ENCODE assay signal across 1 cellular context in the genomic region with DNA sequence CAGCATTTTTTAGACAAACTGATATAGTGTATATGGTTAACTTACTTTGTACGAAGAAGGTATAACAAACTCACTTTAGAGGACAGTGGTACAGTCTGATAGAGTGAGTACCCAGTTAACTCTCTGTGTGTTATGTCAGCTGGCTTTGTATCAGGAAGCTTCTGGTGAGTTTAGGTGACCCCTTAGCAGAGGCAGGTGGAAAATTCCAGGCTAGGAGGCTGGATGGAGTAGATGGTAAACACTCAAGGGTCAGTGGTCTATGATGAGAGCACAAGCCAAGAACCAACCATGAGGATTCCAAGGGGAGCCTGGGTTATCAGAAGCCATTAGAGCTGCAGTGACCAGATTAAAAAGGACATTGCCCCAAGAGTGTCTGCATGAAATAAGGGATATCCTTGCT.
TF ChIP-seq lines count a peak whose summit lies in the region.

No MANE protein-coding gene starts in this region.

TF ChIP-seq in SK-N-SH, 30 proteins besides CTCF, POLR2A, EP300 and RAD21 (continued from another document):
- TF ChIP-seq, protein P1, sequence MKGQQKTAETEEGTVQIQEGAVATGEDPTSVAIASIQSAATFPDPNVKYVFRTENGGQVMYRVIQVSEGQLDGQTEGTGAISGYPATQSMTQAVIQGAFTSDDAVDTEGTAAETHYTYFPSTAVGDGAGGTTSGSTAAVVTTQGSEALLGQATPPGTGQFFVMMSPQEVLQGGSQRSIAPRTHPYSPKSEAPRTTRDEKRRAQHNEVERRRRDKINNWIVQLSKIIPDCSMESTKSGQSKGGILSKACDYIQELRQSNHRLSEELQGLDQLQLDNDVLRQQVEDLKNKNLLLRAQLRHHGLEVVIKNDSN (IDR thresholded peaks at IDR 0.05; ENCODE audit: borderline replicate concordance, low read depth): no peak
- TF ChIP-seq MEF2A (IDR thresholded peaks at IDR 0.05; ENCODE audit: borderline replicate concordance, low read depth): no peak
- no peak for TF ChIP-seq MXI1 (IDR thresholded peaks at IDR 0.05; ENCODE audit: low read depth, low read length)
- no peak for TF ChIP-seq GATA2 (CRISPR knock-in tag; IDR thresholded peaks at IDR 0.05)
- TF ChIP-seq NFIC (IDR thresholded peaks at IDR 0.05; ENCODE audit: borderline replicate concordance): no peak
- TF ChIP-seq TAF1 (IDR thresholded peaks at IDR 0.05; ENCODE audit: borderline replicate concordance, low read depth, low read length): no peak
- TF ChIP-seq RXRA (IDR thresholded peaks at IDR 0.05; ENCODE audit: borderline replicate concordance, low read depth): no peak
- TF ChIP-seq, protein P2, sequence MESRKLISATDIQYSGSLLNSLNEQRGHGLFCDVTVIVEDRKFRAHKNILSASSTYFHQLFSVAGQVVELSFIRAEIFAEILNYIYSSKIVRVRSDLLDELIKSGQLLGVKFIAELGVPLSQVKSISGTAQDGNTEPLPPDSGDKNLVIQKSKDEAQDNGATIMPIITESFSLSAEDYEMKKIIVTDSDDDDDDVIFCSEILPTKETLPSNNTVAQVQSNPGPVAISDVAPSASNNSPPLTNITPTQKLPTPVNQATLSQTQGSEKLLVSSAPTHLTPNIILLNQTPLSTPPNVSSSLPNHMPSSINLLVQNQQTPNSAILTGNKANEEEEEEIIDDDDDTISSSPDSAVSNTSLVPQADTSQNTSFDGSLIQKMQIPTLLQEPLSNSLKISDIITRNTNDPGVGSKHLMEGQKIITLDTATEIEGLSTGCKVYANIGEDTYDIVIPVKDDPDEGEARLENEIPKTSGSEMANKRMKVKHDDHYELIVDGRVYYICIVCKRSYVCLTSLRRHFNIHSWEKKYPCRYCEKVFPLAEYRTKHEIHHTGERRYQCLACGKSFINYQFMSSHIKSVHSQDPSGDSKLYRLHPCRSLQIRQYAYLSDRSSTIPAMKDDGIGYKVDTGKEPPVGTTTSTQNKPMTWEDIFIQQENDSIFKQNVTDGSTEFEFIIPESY (IDR thresholded peaks at IDR 0.05; ENCODE audit: borderline replicate concordance, low read depth): no peak
- no peak for TF ChIP-seq SIN3A (IDR thresholded peaks at IDR 0.05; ENCODE audit: borderline replicate concordance, low read depth, low read length)
